In genomic region chr13:28429685-28430290, GRCh38 we compare ENCODE assay signal across 10 cellular contexts.
DNase-seq lines count a peak whose midpoint lies in the region; ATAC-seq and TF ChIP-seq lines count a peak whose summit lies in the region.
"Had no signal": no experiment of that assay in that cellular context is flagged by ENCODE, and none has a peak within 500 bp of the region (broad histone marks: within the 10 kb centered on the region; RNA-seq: fewer than 3 reads in every experiment).

No MANE protein-coding gene starts in this region.

- TF ChIP-seq EP300 in stomach (IDR thresholded peaks at IDR 0.05), result no peak

- H3K27me3 ChIP-seq in stomach, result peaks cover 0 to 21% (median 0%) of the 10 kb centered on the region in 3 donors
- H3K27me3 ChIP-seq: gastrocnemius medialis had no signal

- peak; percentile 89 for ATAC-seq in GM21381 (IDR thresholded peaks at IDR 0.05; ENCODE audit: unreplicated experiment)
- ATAC-seq in HG03196 (IDR thresholded peaks at IDR 0.05; ENCODE audit: unreplicated experiment), result peak; percentile 93
- ATAC-seq: gastrocnemius medialis had no signal

- DNase-seq in GM12864 (ENCODE audit: low read depth), result peak; percentile 82
- peak; percentile 13 to 16 for DNase-seq in cardiac fibroblast (ENCODE audit: low read depth in 2 of 2)
- DNase-seq in stomach, result no peak
- no peak for DNase-seq in NCI-H345 (lab: John Stamatoyannopoulos, UW)
- no peak for DNase-seq in NCI-H1092 (lab: John Stamatoyannopoulos, UW)
- no peak for DNase-seq in cerebellum (ENCODE audit: low spot score)
- DNase-seq: gastrocnemius medialis had no signal

- H3K36me3 ChIP-seq in stomach, result no peaks in the 10 kb centered on the region
- H3K36me3 ChIP-seq: gastrocnemius medialis had no signal

- no peak overlapping the region for H3K27ac ChIP-seq in stomach
- H3K27ac ChIP-seq: gastrocnemius medialis had no signal

- no peak for TF ChIP-seq POLR2A in stomach (IDR thresholded peaks at IDR 0.05)

- H3K9me3 ChIP-seq in stomach, result no peaks in the 10 kb centered on the region
- H3K9me3 ChIP-seq: gastrocnemius medialis had no signal

- TF ChIP-seq CTCF in GM12864 (IDR thresholded peaks at IDR 0.05; ENCODE audit: low read depth, low read length, missing control alignments) (no peak), cardiac fibroblast (IDR thresholded peaks at IDR 0.05; ENCODE audit: low read depth, low read length) (no peak), stomach (IDR thresholded peaks at IDR 0.05) (no peak)

- H3K4me3 ChIP-seq in GM12864 (ENCODE audit: low read depth, low read length) (peak overlapping the region; percentile 64), cardiac fibroblast (replicated peaks in 1 of 2; ENCODE audit: low read depth in 2 of 2, low read length in 2 of 2) (no peak overlapping the region), stomach (no peak overlapping the region)
- H3K4me3 ChIP-seq: gastrocnemius medialis, skin epidermis had no signal

- intact Hi-C loops in stomach (cut with DNase I; ENCODE audit: low total_unique reads), result no loop called here

- H3K4me1 ChIP-seq in stomach, result no peaks in the 10 kb centered on the region

- 51 to 64% (median 54%) methylated on average over 10 of the region's 10 CpGs for WGBS in stomach, 5 donors

Comparison
In these comparisons a context has a peak if more than half of its experiments do, and no peak if none do; other contexts are left out.
1. DNase-seq: peak in GM12864 (single experiment) and cardiac fibroblast (2 of 2); none in stomach (single experiment), NCI-H345 (single experiment), NCI-H1092 (single experiment) and cerebellum (single experiment).